1 cellular context compared by ENCODE assay signal in the genomic region with DNA sequence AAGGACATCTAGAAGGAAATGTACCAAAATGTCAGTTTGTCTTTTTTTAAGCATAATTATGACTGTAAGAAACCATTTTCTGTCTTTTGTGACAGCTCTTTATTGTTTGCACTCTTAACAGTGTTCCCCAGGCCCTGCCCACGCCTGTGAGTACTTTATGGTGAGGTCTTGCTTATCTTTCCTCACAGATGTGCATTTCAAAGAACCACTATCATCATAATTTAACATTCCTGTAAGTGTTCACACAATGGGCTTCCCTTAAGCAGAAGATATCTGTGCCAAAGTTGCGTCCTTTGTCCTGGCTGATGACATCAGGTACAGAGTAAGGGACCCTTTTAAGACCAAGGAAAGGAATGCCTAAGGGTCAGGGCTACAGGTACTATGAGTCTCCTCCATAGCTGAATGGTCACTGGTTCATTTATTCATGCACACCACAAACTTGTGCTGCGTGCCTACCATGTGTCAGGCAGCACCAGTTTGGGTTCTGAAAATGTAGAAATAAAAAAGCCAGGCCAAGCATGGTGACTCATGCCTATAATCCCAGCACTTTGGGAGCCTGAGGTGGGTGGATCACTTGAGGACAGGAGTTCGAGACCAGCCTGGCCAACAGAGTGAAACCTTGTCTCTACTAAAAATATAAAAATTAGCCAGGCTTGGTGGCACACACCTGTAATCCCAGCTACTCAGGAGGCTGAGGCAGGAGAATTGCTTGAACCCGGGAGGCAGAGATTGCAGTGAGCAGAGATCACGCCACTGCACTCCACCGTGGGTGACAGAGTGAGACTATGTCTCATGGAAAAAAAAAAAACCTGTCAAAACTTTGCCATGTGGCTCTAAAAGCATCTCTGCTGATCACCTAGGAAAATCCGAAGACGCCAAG.
TF ChIP-seq lines count a peak whose summit lies in the region.

No MANE protein-coding gene starts in this region.

TF ChIP-seq in K562, 482 proteins besides CTCF, POLR2A, EP300 and RAD21 (continued from another document and continues in another):
- TF ChIP-seq TBL1XR1 (IDR thresholded peaks at IDR 0.05; ENCODE audit: low read length in 2 of 2) (peak; percentile 77 to 93; a peak in 3 of 4 replicates), LARP7 (IDR thresholded peaks at IDR 0.05) (no peak), FOS (IDR thresholded peaks at IDR 0.05; ENCODE audit: extremely low read depth, insufficient read length) (no peak), SRSF1 (IDR thresholded peaks at IDR 0.05; ENCODE audit: low read depth, low read length) (no peak), ZNF165 (CRISPR knock-in tag; IDR thresholded peaks at IDR 0.05; ENCODE audit: borderline replicate concordance) (no peak), CBFA2T2 (conservative IDR thresholded peaks at IDR 0.05) (peak; percentile 96), ATF7 (IDR thresholded peaks at IDR 0.05) (peak; percentile 96), POLR3A (IDR thresholded peaks at IDR 0.05; ENCODE audit: borderline replicate concordance, extremely low read depth, insufficient read depth, insufficient read length) (no peak), PTTG1 (tag; IDR thresholded peaks at IDR 0.05; ENCODE audit: low read depth) (no peak), MEF2A (IDR thresholded peaks at IDR 0.05; ENCODE audit: control insufficient read depth, low read depth, low read length) (no peak), ZNF780A (CRISPR knock-in tag; IDR thresholded peaks at IDR 0.05) (no peak), MBD2 (IDR thresholded peaks at IDR 0.05; ENCODE audit: borderline replicate concordance, low read depth) (peak; percentile 86), RHOXF2B (CRISPR knock-in tag; conservative IDR thresholded peaks at IDR 0.05) (no peak), JUNB (CRISPR knock-in tag; conservative IDR thresholded peaks at IDR 0.05) (no peak; the same call in 1 of the 2 replicates), ZNF274 (IDR thresholded peaks at IDR 0.05; ENCODE audit: borderline replicate concordance, low read depth, low read length) (no peak), U2AF1 (optimal IDR thresholded peaks at IDR 0.05; ENCODE audit: low read depth, low read length) (no peak), ETV1 (tag; conservative IDR thresholded peaks at IDR 0.05; ENCODE audit: low read depth) (peak; percentile 47; the same call in 1 of the 2 replicates), TCF7 (IDR thresholded peaks at IDR 0.05; ENCODE audit: borderline replicate concordance) (peak; percentile 97), SRSF9 (IDR thresholded peaks at IDR 0.05; ENCODE audit: borderline replicate concordance, low read depth, low read length) (no peak), MED1 (CRISPR knock-in tag; IDR thresholded peaks at IDR 0.05; ENCODE audit: borderline replicate concordance) (no peak), PHF20 (IDR thresholded peaks at IDR 0.05; ENCODE audit: partially characterized antibody) (peak; percentile 56), IFI16 (CRISPR knock-in tag; IDR thresholded peaks at IDR 0.05) (no peak), HDAC2 (IDR thresholded peaks at IDR 0.05) (peak; percentile 95), ZNF589 (CRISPR knock-in tag; IDR thresholded peaks at IDR 0.05; ENCODE audit: low read depth) (no peak; the same call in none of the 2 replicates), GABPB1 (CRISPR knock-in tag; IDR thresholded peaks at IDR 0.05) (no peak), SMC3 (conservative IDR thresholded peaks at IDR 0.05; ENCODE audit: insufficient read depth, low read depth, low read length) (0 out of 2 replicates have a peak, but pooled peaks have one; percentile 7), NFATC3 (IDR thresholded peaks at IDR 0.05) (no peak), CBX1 (IDR thresholded peaks at IDR 0.05; ENCODE audit: low read depth) (no peak), ZNF584 (CRISPR knock-in tag; IDR thresholded peaks at IDR 0.05; ENCODE audit: low read depth) (peak; percentile 76; the same call in 1 of the 2 replicates), TCFL5 (CRISPR knock-in tag; conservative IDR thresholded peaks at IDR 0.05) (no peak), PHF8 (IDR thresholded peaks at IDR 0.05; ENCODE audit: borderline replicate concordance, low read length) (no peak), FUS (optimal IDR thresholded peaks at IDR 0.05; ENCODE audit: low read depth, low read length) (no peak), POLR2H (tag; IDR thresholded peaks at IDR 0.05; ENCODE audit: low read depth) (peak; percentile 45; the same call in 1 of the 2 replicates), KAT7 (CRISPR knock-in tag; IDR thresholded peaks at IDR 0.05; ENCODE audit: borderline replicate concordance) (no peak)
- TF ChIP-seq, protein P1, sequence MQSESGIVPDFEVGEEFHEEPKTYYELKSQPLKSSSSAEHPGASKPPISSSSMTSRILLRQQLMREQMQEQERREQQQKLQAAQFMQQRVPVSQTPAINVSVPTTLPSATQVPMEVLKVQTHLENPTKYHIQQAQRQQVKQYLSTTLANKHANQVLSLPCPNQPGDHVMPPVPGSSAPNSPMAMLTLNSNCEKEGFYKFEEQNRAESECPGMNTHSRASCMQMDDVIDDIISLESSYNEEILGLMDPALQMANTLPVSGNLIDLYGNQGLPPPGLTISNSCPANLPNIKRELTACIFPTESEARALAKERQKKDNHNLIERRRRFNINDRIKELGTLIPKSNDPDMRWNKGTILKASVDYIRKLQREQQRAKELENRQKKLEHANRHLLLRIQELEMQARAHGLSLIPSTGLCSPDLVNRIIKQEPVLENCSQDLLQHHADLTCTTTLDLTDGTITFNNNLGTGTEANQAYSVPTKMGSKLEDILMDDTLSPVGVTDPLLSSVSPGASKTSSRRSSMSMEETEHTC (IDR thresholded peaks at IDR 0.05) = no peak; the same call in 1 of the 2 replicates
- TF ChIP-seq, protein P2, sequence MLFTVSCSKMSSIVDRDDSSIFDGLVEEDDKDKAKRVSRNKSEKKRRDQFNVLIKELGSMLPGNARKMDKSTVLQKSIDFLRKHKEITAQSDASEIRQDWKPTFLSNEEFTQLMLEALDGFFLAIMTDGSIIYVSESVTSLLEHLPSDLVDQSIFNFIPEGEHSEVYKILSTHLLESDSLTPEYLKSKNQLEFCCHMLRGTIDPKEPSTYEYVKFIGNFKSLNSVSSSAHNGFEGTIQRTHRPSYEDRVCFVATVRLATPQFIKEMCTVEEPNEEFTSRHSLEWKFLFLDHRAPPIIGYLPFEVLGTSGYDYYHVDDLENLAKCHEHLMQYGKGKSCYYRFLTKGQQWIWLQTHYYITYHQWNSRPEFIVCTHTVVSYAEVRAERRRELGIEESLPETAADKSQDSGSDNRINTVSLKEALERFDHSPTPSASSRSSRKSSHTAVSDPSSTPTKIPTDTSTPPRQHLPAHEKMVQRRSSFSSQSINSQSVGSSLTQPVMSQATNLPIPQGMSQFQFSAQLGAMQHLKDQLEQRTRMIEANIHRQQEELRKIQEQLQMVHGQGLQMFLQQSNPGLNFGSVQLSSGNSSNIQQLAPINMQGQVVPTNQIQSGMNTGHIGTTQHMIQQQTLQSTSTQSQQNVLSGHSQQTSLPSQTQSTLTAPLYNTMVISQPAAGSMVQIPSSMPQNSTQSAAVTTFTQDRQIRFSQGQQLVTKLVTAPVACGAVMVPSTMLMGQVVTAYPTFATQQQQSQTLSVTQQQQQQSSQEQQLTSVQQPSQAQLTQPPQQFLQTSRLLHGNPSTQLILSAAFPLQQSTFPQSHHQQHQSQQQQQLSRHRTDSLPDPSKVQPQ (CRISPR knock-in tag; IDR thresholded peaks at IDR 0.05; ENCODE audit: borderline replicate concordance) = no peak
- TF ChIP-seq, protein P3, sequence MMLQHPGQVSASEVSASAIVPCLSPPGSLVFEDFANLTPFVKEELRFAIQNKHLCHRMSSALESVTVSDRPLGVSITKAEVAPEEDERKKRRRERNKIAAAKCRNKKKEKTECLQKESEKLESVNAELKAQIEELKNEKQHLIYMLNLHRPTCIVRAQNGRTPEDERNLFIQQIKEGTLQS (IDR thresholded peaks at IDR 0.05) = peak; percentile 98
- TF ChIP-seq, protein P3 (CRISPR knock-in tag; conservative IDR thresholded peaks at IDR 0.05) = peak; percentile 85
- TF ChIP-seq, protein P4, sequence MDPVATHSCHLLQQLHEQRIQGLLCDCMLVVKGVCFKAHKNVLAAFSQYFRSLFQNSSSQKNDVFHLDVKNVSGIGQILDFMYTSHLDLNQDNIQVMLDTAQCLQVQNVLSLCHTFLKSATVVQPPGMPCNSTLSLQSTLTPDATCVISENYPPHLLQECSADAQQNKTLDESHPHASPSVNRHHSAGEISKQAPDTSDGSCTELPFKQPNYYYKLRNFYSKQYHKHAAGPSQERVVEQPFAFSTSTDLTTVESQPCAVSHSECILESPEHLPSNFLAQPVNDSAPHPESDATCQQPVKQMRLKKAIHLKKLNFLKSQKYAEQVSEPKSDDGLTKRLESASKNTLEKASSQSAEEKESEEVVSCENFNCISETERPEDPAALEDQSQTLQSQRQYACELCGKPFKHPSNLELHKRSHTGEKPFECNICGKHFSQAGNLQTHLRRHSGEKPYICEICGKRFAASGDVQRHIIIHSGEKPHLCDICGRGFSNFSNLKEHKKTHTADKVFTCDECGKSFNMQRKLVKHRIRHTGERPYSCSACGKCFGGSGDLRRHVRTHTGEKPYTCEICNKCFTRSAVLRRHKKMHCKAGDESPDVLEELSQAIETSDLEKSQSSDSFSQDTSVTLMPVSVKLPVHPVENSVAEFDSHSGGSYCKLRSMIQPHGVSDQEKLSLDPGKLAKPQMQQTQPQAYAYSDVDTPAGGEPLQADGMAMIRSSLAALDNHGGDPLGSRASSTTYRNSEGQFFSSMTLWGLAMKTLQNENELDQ (CRISPR knock-in tag; IDR thresholded peaks at IDR 0.05; ENCODE audit: borderline replicate concordance) = no peak
- TF ChIP-seq, protein P5, sequence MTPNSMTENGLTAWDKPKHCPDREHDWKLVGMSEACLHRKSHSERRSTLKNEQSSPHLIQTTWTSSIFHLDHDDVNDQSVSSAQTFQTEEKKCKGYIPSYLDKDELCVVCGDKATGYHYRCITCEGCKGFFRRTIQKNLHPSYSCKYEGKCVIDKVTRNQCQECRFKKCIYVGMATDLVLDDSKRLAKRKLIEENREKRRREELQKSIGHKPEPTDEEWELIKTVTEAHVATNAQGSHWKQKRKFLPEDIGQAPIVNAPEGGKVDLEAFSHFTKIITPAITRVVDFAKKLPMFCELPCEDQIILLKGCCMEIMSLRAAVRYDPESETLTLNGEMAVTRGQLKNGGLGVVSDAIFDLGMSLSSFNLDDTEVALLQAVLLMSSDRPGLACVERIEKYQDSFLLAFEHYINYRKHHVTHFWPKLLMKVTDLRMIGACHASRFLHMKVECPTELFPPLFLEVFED (CRISPR knock-in tag; conservative IDR thresholded peaks at IDR 0.05) = no peak
- TF ChIP-seq, protein P6, sequence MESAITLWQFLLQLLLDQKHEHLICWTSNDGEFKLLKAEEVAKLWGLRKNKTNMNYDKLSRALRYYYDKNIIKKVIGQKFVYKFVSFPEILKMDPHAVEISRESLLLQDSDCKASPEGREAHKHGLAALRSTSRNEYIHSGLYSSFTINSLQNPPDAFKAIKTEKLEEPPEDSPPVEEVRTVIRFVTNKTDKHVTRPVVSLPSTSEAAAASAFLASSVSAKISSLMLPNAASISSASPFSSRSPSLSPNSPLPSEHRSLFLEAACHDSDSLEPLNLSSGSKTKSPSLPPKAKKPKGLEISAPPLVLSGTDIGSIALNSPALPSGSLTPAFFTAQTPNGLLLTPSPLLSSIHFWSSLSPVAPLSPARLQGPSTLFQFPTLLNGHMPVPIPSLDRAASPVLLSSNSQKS (CRISPR knock-in tag; IDR thresholded peaks at IDR 0.05) = no peak
- TF ChIP-seq, protein P7, sequence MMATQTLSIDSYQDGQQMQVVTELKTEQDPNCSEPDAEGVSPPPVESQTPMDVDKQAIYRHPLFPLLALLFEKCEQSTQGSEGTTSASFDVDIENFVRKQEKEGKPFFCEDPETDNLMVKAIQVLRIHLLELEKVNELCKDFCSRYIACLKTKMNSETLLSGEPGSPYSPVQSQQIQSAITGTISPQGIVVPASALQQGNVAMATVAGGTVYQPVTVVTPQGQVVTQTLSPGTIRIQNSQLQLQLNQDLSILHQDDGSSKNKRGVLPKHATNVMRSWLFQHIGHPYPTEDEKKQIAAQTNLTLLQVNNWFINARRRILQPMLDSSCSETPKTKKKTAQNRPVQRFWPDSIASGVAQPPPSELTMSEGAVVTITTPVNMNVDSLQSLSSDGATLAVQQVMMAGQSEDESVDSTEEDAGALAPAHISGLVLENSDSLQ (IDR thresholded peaks at IDR 0.05) = peak; percentile 79
- TF ChIP-seq, protein P8, sequence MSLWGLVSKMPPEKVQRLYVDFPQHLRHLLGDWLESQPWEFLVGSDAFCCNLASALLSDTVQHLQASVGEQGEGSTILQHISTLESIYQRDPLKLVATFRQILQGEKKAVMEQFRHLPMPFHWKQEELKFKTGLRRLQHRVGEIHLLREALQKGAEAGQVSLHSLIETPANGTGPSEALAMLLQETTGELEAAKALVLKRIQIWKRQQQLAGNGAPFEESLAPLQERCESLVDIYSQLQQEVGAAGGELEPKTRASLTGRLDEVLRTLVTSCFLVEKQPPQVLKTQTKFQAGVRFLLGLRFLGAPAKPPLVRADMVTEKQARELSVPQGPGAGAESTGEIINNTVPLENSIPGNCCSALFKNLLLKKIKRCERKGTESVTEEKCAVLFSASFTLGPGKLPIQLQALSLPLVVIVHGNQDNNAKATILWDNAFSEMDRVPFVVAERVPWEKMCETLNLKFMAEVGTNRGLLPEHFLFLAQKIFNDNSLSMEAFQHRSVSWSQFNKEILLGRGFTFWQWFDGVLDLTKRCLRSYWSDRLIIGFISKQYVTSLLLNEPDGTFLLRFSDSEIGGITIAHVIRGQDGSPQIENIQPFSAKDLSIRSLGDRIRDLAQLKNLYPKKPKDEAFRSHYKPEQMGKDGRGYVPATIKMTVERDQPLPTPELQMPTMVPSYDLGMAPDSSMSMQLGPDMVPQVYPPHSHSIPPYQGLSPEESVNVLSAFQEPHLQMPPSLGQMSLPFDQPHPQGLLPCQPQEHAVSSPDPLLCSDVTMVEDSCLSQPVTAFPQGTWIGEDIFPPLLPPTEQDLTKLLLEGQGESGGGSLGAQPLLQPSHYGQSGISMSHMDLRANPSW (CRISPR knock-in tag; IDR thresholded peaks at IDR 0.05) = no peak
- TF ChIP-seq, protein P9, sequence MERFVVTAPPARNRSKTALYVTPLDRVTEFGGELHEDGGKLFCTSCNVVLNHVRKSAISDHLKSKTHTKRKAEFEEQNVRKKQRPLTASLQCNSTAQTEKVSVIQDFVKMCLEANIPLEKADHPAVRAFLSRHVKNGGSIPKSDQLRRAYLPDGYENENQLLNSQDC (CRISPR knock-in tag; IDR thresholded peaks at IDR 0.05) = no peak
- TF ChIP-seq, protein P10, sequence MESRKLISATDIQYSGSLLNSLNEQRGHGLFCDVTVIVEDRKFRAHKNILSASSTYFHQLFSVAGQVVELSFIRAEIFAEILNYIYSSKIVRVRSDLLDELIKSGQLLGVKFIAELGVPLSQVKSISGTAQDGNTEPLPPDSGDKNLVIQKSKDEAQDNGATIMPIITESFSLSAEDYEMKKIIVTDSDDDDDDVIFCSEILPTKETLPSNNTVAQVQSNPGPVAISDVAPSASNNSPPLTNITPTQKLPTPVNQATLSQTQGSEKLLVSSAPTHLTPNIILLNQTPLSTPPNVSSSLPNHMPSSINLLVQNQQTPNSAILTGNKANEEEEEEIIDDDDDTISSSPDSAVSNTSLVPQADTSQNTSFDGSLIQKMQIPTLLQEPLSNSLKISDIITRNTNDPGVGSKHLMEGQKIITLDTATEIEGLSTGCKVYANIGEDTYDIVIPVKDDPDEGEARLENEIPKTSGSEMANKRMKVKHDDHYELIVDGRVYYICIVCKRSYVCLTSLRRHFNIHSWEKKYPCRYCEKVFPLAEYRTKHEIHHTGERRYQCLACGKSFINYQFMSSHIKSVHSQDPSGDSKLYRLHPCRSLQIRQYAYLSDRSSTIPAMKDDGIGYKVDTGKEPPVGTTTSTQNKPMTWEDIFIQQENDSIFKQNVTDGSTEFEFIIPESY (CRISPR knock-in tag; IDR thresholded peaks at IDR 0.05) = peak; percentile 20; the same call in 1 of the 2 replicates
